Comparison of ENCODE assay signal across 1 cellular context in the genomic region with DNA sequence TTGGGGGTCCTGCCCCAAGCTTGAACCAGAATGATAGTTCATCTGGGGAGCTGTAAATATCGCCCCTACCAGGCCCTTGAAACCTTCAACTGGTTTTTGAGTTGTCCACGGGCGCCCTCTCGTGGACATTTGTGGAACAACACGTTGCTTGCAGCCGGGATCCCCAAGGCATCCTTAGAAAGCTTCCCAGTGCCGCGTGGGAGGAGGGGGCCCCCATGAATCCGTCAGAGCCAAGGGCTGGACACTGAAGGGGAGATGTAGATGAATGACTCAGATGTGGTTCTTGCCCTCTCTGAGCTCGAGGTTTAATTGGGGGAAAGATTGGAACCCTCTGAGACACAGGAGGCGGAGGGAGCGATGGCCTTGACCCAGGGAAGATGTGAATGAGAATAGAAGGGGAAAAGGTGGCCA.
TF ChIP-seq lines count a peak whose summit lies in the region.

No MANE protein-coding gene starts in this region.

TF ChIP-seq in SK-N-SH treated with all-trans-retinoic acid at 6 μM for 48 hours, 23 proteins besides CTCF, POLR2A, EP300 and RAD21 (continued from another document):
- TF ChIP-seq, protein P1, sequence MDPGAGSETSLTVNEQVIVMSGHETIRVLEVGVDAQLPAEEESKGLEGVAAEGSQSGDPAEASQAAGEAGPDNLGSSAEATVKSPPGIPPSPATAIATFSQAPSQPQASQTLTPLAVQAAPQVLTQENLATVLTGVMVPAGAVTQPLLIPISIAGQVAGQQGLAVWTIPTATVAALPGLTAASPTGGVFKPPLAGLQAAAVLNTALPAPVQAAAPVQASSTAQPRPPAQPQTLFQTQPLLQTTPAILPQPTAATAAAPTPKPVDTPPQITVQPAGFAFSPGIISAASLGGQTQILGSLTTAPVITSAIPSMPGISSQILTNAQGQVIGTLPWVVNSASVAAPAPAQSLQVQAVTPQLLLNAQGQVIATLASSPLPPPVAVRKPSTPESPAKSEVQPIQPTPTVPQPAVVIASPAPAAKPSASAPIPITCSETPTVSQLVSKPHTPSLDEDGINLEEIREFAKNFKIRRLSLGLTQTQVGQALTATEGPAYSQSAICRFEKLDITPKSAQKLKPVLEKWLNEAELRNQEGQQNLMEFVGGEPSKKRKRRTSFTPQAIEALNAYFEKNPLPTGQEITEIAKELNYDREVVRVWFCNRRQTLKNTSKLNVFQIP (CRISPR knock-in tag; IDR thresholded peaks at IDR 0.05; ENCODE audit: borderline replicate concordance, low read depth), result no peak
- TF ChIP-seq ZNF565 (CRISPR knock-in tag; conservative IDR thresholded peaks at IDR 0.05; ENCODE audit: low read depth), result no peak
- TF ChIP-seq CSDC2 (CRISPR knock-in tag; IDR thresholded peaks at IDR 0.05), result no peak
- TF ChIP-seq GLIS3 (CRISPR knock-in tag; IDR thresholded peaks at IDR 0.05), result no peak
- no peak for TF ChIP-seq PPARA (CRISPR knock-in tag; IDR thresholded peaks at IDR 0.05; ENCODE audit: borderline replicate concordance)
- TF ChIP-seq, protein P2, sequence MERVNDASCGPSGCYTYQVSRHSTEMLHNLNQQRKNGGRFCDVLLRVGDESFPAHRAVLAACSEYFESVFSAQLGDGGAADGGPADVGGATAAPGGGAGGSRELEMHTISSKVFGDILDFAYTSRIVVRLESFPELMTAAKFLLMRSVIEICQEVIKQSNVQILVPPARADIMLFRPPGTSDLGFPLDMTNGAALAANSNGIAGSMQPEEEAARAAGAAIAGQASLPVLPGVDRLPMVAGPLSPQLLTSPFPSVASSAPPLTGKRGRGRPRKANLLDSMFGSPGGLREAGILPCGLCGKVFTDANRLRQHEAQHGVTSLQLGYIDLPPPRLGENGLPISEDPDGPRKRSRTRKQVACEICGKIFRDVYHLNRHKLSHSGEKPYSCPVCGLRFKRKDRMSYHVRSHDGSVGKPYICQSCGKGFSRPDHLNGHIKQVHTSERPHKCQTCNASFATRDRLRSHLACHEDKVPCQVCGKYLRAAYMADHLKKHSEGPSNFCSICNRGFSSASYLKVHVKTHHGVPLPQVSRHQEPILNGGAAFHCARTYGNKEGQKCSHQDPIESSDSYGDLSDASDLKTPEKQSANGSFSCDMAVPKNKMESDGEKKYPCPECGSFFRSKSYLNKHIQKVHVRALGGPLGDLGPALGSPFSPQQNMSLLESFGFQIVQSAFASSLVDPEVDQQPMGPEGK (CRISPR knock-in tag; IDR thresholded peaks at IDR 0.05; ENCODE audit: borderline replicate concordance), result no peak
- TF ChIP-seq ZC3H10 (CRISPR knock-in tag; IDR thresholded peaks at IDR 0.05), result no peak
- TF ChIP-seq, protein P3, sequence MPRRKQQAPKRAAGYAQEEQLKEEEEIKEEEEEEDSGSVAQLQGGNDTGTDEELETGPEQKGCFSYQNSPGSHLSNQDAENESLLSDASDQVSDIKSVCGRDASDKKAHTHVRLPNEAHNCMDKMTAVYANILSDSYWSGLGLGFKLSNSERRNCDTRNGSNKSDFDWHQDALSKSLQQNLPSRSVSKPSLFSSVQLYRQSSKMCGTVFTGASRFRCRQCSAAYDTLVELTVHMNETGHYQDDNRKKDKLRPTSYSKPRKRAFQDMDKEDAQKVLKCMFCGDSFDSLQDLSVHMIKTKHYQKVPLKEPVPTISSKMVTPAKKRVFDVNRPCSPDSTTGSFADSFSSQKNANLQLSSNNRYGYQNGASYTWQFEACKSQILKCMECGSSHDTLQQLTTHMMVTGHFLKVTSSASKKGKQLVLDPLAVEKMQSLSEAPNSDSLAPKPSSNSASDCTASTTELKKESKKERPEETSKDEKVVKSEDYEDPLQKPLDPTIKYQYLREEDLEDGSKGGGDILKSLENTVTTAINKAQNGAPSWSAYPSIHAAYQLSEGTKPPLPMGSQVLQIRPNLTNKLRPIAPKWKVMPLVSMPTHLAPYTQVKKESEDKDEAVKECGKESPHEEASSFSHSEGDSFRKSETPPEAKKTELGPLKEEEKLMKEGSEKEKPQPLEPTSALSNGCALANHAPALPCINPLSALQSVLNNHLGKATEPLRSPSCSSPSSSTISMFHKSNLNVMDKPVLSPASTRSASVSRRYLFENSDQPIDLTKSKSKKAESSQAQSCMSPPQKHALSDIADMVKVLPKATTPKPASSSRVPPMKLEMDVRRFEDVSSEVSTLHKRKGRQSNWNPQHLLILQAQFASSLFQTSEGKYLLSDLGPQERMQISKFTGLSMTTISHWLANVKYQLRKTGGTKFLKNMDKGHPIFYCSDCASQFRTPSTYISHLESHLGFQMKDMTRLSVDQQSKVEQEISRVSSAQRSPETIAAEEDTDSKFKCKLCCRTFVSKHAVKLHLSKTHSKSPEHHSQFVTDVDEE (CRISPR knock-in tag; IDR thresholded peaks at IDR 0.05), result no peak
- TF ChIP-seq ZNF8 (CRISPR knock-in tag; IDR thresholded peaks at IDR 0.05), result no peak
- no peak for TF ChIP-seq ISL1 (CRISPR knock-in tag; IDR thresholded peaks at IDR 0.05)
- TF ChIP-seq TCF4 (CRISPR knock-in tag; IDR thresholded peaks at IDR 0.05; ENCODE audit: borderline replicate concordance), result no peak
- no peak for TF ChIP-seq ARNTL (CRISPR knock-in tag; IDR thresholded peaks at IDR 0.05; ENCODE audit: borderline replicate concordance, low read depth)
- TF ChIP-seq, protein P4, sequence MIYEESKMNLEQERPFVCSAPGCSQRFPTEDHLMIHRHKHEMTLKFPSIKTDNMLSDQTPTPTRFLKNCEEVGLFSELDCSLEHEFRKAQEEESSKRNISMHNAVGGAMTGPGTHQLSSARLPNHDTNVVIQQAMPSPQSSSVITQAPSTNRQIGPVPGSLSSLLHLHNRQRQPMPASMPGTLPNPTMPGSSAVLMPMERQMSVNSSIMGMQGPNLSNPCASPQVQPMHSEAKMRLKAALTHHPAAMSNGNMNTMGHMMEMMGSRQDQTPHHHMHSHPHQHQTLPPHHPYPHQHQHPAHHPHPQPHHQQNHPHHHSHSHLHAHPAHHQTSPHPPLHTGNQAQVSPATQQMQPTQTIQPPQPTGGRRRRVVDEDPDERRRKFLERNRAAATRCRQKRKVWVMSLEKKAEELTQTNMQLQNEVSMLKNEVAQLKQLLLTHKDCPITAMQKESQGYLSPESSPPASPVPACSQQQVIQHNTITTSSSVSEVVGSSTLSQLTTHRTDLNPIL (CRISPR knock-in tag; IDR thresholded peaks at IDR 0.05; ENCODE audit: low read depth), result no peak
- no peak for TF ChIP-seq TOX (CRISPR knock-in tag; IDR thresholded peaks at IDR 0.05; ENCODE audit: borderline replicate concordance)
- no peak for TF ChIP-seq ESRRG (CRISPR knock-in tag; IDR thresholded peaks at IDR 0.05)
